ENCODE assay signal across 8 cellular contexts in genomic region chr20:31968299-31969126, GRCh38. TPM values are rescaled to one million over a fixed set of nuclear protein-coding genes. Genes with fewer than 3 reads are reported as not detected.
DNase-seq lines count a peak whose midpoint lies in the region; ATAC-seq, FAIRE-seq and TF ChIP-seq lines count a peak whose summit lies in the region.

No MANE protein-coding gene starts in this region.

- FAIRE-seq in H1 (lab: Jason Lieb, UNC): no peak

- H4K5ac ChIP-seq in H1 (ENCODE audit: insufficient read length, low read depth, low read length): no peak overlapping the region

- H3K27ac ChIP-seq in H1 (ENCODE audit: low read depth, low read length): no peak overlapping the region
- no peak overlapping the region for H3K27ac ChIP-seq in mesenchymal stem cell (ENCODE audit: low read length, poor library complexity, severe bottlenecking)

- H3K4me3 ChIP-seq in H1 (ENCODE audit: extremely low read depth in 1 of 4, insufficient read depth in 2 of 4, low read depth in 3 of 4, low read length in 4 of 4) (peak overlapping the region; percentile 43 to 70 (median 64)), mesenchymal stem cell (ENCODE audit: insufficient read depth in 1 of 2, low read depth in 1 of 2, low read length in 2 of 2) (peak overlapping the region in 1 of 2 experiments; percentile 1)

- H2BK20ac ChIP-seq in H1 (ENCODE audit: low read length): no peak overlapping the region

- CTCF ChIA-PET in H1 (lab: Charles Lee; ENCODE audit: partially characterized antibody): interaction anchor here (0.6 to 3.2 kb wide), 19 partner anchors 10 to 216 kb away, joined by 3 to 13 read pairs (median 4); partner anchors contain the start of gene PDRG1

- H3K9ac ChIP-seq in H1 (replicated peaks in 1 of 4; ENCODE audit: extremely low read depth in 1 of 4, low read depth in 3 of 4, low read length in 3 of 4): peak overlapping the region in 1 of 4 experiments; percentile 13; a peak in 2 of 7 replicates
- H3K9ac ChIP-seq in mesenchymal stem cell (ENCODE audit: low read length): no peak overlapping the region

- peak; percentile 29 to 48; a peak in 3 of 4 replicates for TF ChIP-seq RAD21 in H1 (IDR thresholded peaks at IDR 0.05 in 1 of 2, conservative IDR thresholded peaks at IDR 0.05 in 1 of 2; ENCODE audit: low read depth in 2 of 2, low read length in 2 of 2)

- no peaks in the 10 kb centered on the region for H3K79me2 ChIP-seq in H1 (ENCODE audit: control insufficient read depth in 1 of 2, insufficient read depth in 2 of 2, low read length in 2 of 2)

- TF ChIP-seq CTCF in H1 (IDR thresholded peaks at IDR 0.05; ENCODE audit: control extremely low read depth in 1 of 3, insufficient read depth in 1 of 3, low read depth in 1 of 3, low read length in 3 of 3): peak in 1 of 3 experiments; percentile 23; a peak in 1 of 4 replicates

- H3K9me3 ChIP-seq in H1 (ENCODE audit: insufficient read depth in 2 of 2, low read depth in 1 of 2, low read length in 1 of 2) (no peaks in the 10 kb centered on the region), mesenchymal stem cell (ENCODE audit: control insufficient read depth, low read length) (no peaks in the 10 kb centered on the region)

- peaks cover 3% of the 10 kb centered on the region; the same call in 1 of the 2 replicates for H3K23me2 ChIP-seq in H1 (ENCODE audit: low read depth, low read length)

- peaks cover 0 to 12% (median 7%) of the 10 kb centered on the region in 4 experiments; a peak in 5 of 7 replicates for H3K4me1 ChIP-seq in H1 (replicated peaks in 1 of 4; ENCODE audit: control insufficient read depth in 3 of 4, insufficient read depth in 4 of 4, low read length in 3 of 4)
- H3K4me1 ChIP-seq in mesenchymal stem cell (ENCODE audit: control insufficient read depth, insufficient read depth, low read depth, low read length): peaks cover 18% of the 10 kb centered on the region

- H3K18ac ChIP-seq in H1 (ENCODE audit: extremely low read depth, low read length): no peak overlapping the region
- H3K18ac ChIP-seq in mesenchymal stem cell (ENCODE audit: low read depth in 1 of 2, low read length in 2 of 2): no peak overlapping the region

- H3K23ac ChIP-seq in H1 (ENCODE audit: insufficient read length): no peak overlapping the region
- no peak overlapping the region for H3K23ac ChIP-seq in mesenchymal stem cell (ENCODE audit: low read length in 2 of 2)

- POLR2A ChIA-PET in H1 (lab: Charles Lee; ENCODE audit: partially characterized antibody): interaction anchor here (0.5 to 1.8 kb wide), 11 partner anchors 9 to 327 kb away, joined by 3 to 8 read pairs (median 3); partner anchors contain the start of genes PDRG1 and TM9SF4

- H3K4me2 ChIP-seq in H1 (ENCODE audit: insufficient read depth in 1 of 2, low read depth in 2 of 2, low read length in 2 of 2) (peak overlapping the region; percentile 87 to 99), mesenchymal stem cell (ENCODE audit: low read length, poor library complexity, severe bottlenecking) (peak overlapping the region; percentile 66)

- H3K14ac ChIP-seq in H1 (ENCODE audit: insufficient read length) (no peak overlapping the region), mesenchymal stem cell (ENCODE audit: low read length in 2 of 2) (no peak overlapping the region)

- H2BK120ac ChIP-seq in H1 (replicated peaks; ENCODE audit: low read depth, low read length) (no peak overlapping the region), mesenchymal stem cell (ENCODE audit: low read depth, low read length) (no peak overlapping the region)

- H3K56ac ChIP-seq in H1 (replicated peaks; ENCODE audit: insufficient read length, low read depth, low read length): no peak overlapping the region

- no peak overlapping the region for H2AK5ac ChIP-seq in H1 (ENCODE audit: low read depth, low read length)
- no peak overlapping the region for H2AK5ac ChIP-seq in mesenchymal stem cell (ENCODE audit: low read length, severe bottlenecking)

- no peak overlapping the region for H4K8ac ChIP-seq in H1 (ENCODE audit: extremely low read depth, insufficient read depth, low read length)
- H4K8ac ChIP-seq in mesenchymal stem cell (ENCODE audit: low read length): no peak overlapping the region

- no peak overlapping the region for H2BK12ac ChIP-seq in H1 (ENCODE audit: low read depth, low read length)
- no peak overlapping the region for H2BK12ac ChIP-seq in mesenchymal stem cell (ENCODE audit: low read length in 2 of 2)

- no peak overlapping the region for H2BK15ac ChIP-seq in H1 (ENCODE audit: low read length)
- H2BK15ac ChIP-seq in mesenchymal stem cell (ENCODE audit: low read depth, poor library complexity, severe bottlenecking): no peak overlapping the region

- DNase-seq in NCI-H345 (lab: John Stamatoyannopoulos, UW) (peak; percentile 41), NCI-H345 treated with DMSO at 0.1 percent for 48 hours (lab: John Stamatoyannopoulos, UW; ENCODE audit: unreplicated experiment) (no peak), NCI-H460 (ENCODE audit: extremely low read depth, low read depth) (peak; percentile 58), H1 (ENCODE audit: low read depth in 1 of 2, low spot score in 2 of 2) (peak; percentile 77 to 99), mesenchymal stem cell (peak; percentile 76)
- peak; percentile 27 for DNase-seq in activated CD8-positive, alpha-beta memory T cell treated with anti-CD3 and anti-CD28 coated beads, Interleukin-2, amount 50 U/mL, for 24 hours (ENCODE audit: extremely low read depth)
- peak; percentile 76 for DNase-seq in stimulated activated CD8-positive, alpha-beta memory T cell treated with anti-CD3 and anti-CD28 coated beads, Interleukin-15, amount 100 ng/mL, for 24 hours (ENCODE audit: low read depth)

- H3K79me1 ChIP-seq in H1 (ENCODE audit: low read depth, low read length) (no peaks in the 10 kb centered on the region), mesenchymal stem cell (replicated peaks; ENCODE audit: low read length, poor library complexity, severe bottlenecking) (no peaks in the 10 kb centered on the region)

- H3K36me3 ChIP-seq in H1 (ENCODE audit: control insufficient read depth in 2 of 4, insufficient read depth in 4 of 4, low read length in 3 of 4) (no peaks in the 10 kb centered on the region), mesenchymal stem cell (ENCODE audit: control insufficient read depth in 1 of 2, insufficient read depth in 2 of 2, low read depth in 1 of 2, low read length in 2 of 2) (no peaks in the 10 kb centered on the region)

- 0 out of 3 replicates have a peak, but pooled peaks of 1 of the 2 experiments have one; percentile 49 for TF ChIP-seq POLR2A in H1 (IDR thresholded peaks at IDR 0.05; ENCODE audit: control extremely low read depth in 1 of 2, low read depth in 2 of 2, low read length in 2 of 2)

- no peak for ATAC-seq in HG02840 (IDR thresholded peaks at IDR 0.05; ENCODE audit: low FRiP score, unreplicated experiment)

- peak in 1 of 2 experiments; percentile 69; a peak in 1 of 3 replicates for TF ChIP-seq EP300 in H1 (IDR thresholded peaks at IDR 0.05; ENCODE audit: borderline replicate concordance in 1 of 2, low read depth in 2 of 2, low read length in 2 of 2)

- H4K91ac ChIP-seq in H1 (replicated peaks; ENCODE audit: insufficient read length, low read length): no peak overlapping the region
- no peak overlapping the region for H4K91ac ChIP-seq in mesenchymal stem cell (ENCODE audit: low read length)

- no peak overlapping the region for H3K4ac ChIP-seq in H1 (replicated peaks; ENCODE audit: insufficient read length, low read depth, low read length)
- no peak overlapping the region for H3K4ac ChIP-seq in mesenchymal stem cell (ENCODE audit: low read depth in 1 of 2, low read length in 2 of 2)

- H3K27me3 ChIP-seq in H1 (replicated peaks in 1 of 4; ENCODE audit: control insufficient read depth in 3 of 4, extremely low read depth in 1 of 4, insufficient read depth in 3 of 4, low read length in 3 of 4) (peaks cover 0 to 8% (median 2%) of the 10 kb centered on the region in 4 experiments; a peak in 5 of 7 replicates), mesenchymal stem cell (ENCODE audit: control insufficient read depth in 1 of 2, insufficient read depth in 1 of 2, low read length in 2 of 2) (peaks cover 83 to 90% of the 10 kb centered on the region in 2 experiments)

- H2BK5ac ChIP-seq in H1 (ENCODE audit: low read depth, low read length) (no peak overlapping the region), mesenchymal stem cell (ENCODE audit: low read depth, low read length, poor library complexity, severe bottlenecking) (no peak overlapping the region)

- H4K20me1 ChIP-seq in H1 (replicated peaks in 1 of 2; ENCODE audit: control insufficient read depth in 1 of 2, insufficient read depth in 2 of 2, low read length in 2 of 2): peaks cover 3 to 5% of the 10 kb centered on the region in 2 experiments

- WGBS in H1 (ENCODE audit: extremely low coverage in 1 of 2, insufficient coverage in 1 of 2, insufficient read length in 1 of 2, insufficient replicate concordance in 2 of 2, low coverage in 1 of 2, low lambda C conversion rate in 2 of 2, missing lambda C conversion rate in 1 of 2), 2 experiments: 8% methylated on average over 42 of the region's 56 CpGs; no CpG with 5 or more reads in 1 of the 2 experiments
- WGBS in mesenchymal stem cell: 6% methylated on average over 35 of the region's 56 CpGs

- H2AFZ ChIP-seq in H1 (ENCODE audit: low read length) (no peak overlapping the region; the same call in 1 of the 2 replicates), mesenchymal stem cell (ENCODE audit: low read depth, low read length) (no peak overlapping the region)

RNA-seq across cellular contexts. Expression of gene XKR7, which starts 0.6 kb away (rescaled TPM):
- total RNA-seq in NCI-H460 (2014; rRNA removed; shearing (Covaris generic)): not detected in 2 replicates
- polyA plus RNA-seq in NCI-H460 (2014; cell fraction: nucleus; rRNA removed): not detected in 2 replicates
- 1.8 and 2.4 TPM in 2 replicates for total RNA-seq in H1 (2021; fragmentation: NEBNext Ultra II Directional; extraction: Animal tissue kit (Norgen Biotek cat#: 25700))
- 2.4 TPM in 2 replicates for polyA plus RNA-seq in H1 (2011; rRNA removed)
- 1.5 TPM for polyA plus RNA-seq in H1 (2011; cell fraction: cytosol; rRNA removed)
- 2.9 TPM for polyA plus RNA-seq in H1 (2011; cell fraction: nucleus; rRNA removed)
- polyA plus RNA-seq in H1 (2012, experiment 1 of 2): 2.4 to 3.7 TPM (median 3.0 TPM) in 4 replicates
- 2.2 TPM for polyA plus RNA-seq in H1 (2012, experiment 2 of 2)
- polyA plus RNA-seq in H1 (2013, experiment 1 of 2): 2.1 TPM
- polyA plus RNA-seq in H1 (2013, experiment 2 of 2): 2.3 TPM
- 3.7 and 3.9 TPM in 2 replicates for polyA minus RNA-seq in H1 (2011; rRNA and poly(A)+ RNA removed)
- 2.3 TPM for polyA minus RNA-seq in H1 (2011; cell fraction: cytosol; rRNA and poly(A)+ RNA removed)
- 2.4 TPM for polyA minus RNA-seq in H1 (2011; cell fraction: nucleus; rRNA and poly(A)+ RNA removed)
- polyA plus RNA-seq in mesenchymal stem cell (2013, experiment 1 of 2): not detected
- polyA plus RNA-seq in mesenchymal stem cell (2013, experiment 2 of 2): under 0.01 TPM

RNA-seq across cellular contexts. Expression of gene PDRG1, which starts 16.7 kb away (rescaled TPM):
- 8.0 and 10.1 TPM in 2 replicates for total RNA-seq in NCI-H460 (2014; rRNA removed; shearing (Covaris generic))
- polyA plus RNA-seq in NCI-H460 (2014; cell fraction: nucleus; rRNA removed): 10.0 and 10.5 TPM in 2 replicates
- total RNA-seq in H1 (2021; fragmentation: NEBNext Ultra II Directional; extraction: Animal tissue kit (Norgen Biotek cat#: 25700)): 14.2 and 14.5 TPM in 2 replicates
- 20.1 and 20.8 TPM in 2 replicates for polyA plus RNA-seq in H1 (2011; rRNA removed)
- 26.4 TPM for polyA plus RNA-seq in H1 (2011; cell fraction: cytosol; rRNA removed)
- 15.8 TPM for polyA plus RNA-seq in H1 (2011; cell fraction: nucleus; rRNA removed)
- 25.2 to 36.8 TPM (median 30.7 TPM) in 4 replicates for polyA plus RNA-seq in H1 (2012, experiment 1 of 2)
- polyA plus RNA-seq in H1 (2012, experiment 2 of 2): 22.0 TPM
- polyA plus RNA-seq in H1 (2013, experiment 1 of 2): 10.7 TPM
- polyA plus RNA-seq in H1 (2013, experiment 2 of 2): 11.2 TPM
- 6.0 and 7.3 TPM in 2 replicates for polyA minus RNA-seq in H1 (2011; rRNA and poly(A)+ RNA removed)
- 8.3 TPM for polyA minus RNA-seq in H1 (2011; cell fraction: cytosol; rRNA and poly(A)+ RNA removed)
- polyA minus RNA-seq in H1 (2011; cell fraction: nucleus; rRNA and poly(A)+ RNA removed): 5.7 TPM
- 10.6 TPM for polyA plus RNA-seq in mesenchymal stem cell (2013, experiment 1 of 2)
- polyA plus RNA-seq in mesenchymal stem cell (2013, experiment 2 of 2): 11.3 TPM

RNA-seq across cellular contexts. Expression of gene CCM2L, which starts 41.7 kb away (rescaled TPM):
- not detected in 2 replicates for total RNA-seq in NCI-H460 (2014; rRNA removed; shearing (Covaris generic))
- not detected in 2 replicates for polyA plus RNA-seq in NCI-H460 (2014; cell fraction: nucleus; rRNA removed)
- total RNA-seq in H1 (2021; fragmentation: NEBNext Ultra II Directional; extraction: Animal tissue kit (Norgen Biotek cat#: 25700)): 5.5 and 6.0 TPM in 2 replicates
- 15.8 and 23.1 TPM in 2 replicates for polyA plus RNA-seq in H1 (2011; rRNA removed)
- 16.4 TPM for polyA plus RNA-seq in H1 (2011; cell fraction: cytosol; rRNA removed)
- 18.8 TPM for polyA plus RNA-seq in H1 (2011; cell fraction: nucleus; rRNA removed)
- 6.0 to 15.5 TPM (median 12.7 TPM) in 4 replicates for polyA plus RNA-seq in H1 (2012, experiment 1 of 2)
- 11.1 TPM for polyA plus RNA-seq in H1 (2012, experiment 2 of 2)
- polyA plus RNA-seq in H1 (2013, experiment 1 of 2): 4.5 TPM
- 3.6 TPM for polyA plus RNA-seq in H1 (2013, experiment 2 of 2)
- polyA minus RNA-seq in H1 (2011; rRNA and poly(A)+ RNA removed): 9.2 and 11.2 TPM in 2 replicates
- polyA minus RNA-seq in H1 (2011; cell fraction: cytosol; rRNA and poly(A)+ RNA removed): 9.8 TPM
- polyA minus RNA-seq in H1 (2011; cell fraction: nucleus; rRNA and poly(A)+ RNA removed): 9.6 TPM
- not detected for polyA plus RNA-seq in mesenchymal stem cell (2013, experiment 1 of 2)
- polyA plus RNA-seq in mesenchymal stem cell (2013, experiment 2 of 2): not detected
